Comparison of ENCODE assay signal across 30 cellular contexts in genomic region chr1:10424651-10425050, GRCh38. TPM values are rescaled to one million over a fixed set of nuclear protein-coding genes. Genes with fewer than 3 reads are reported as not detected.
"Had no signal": no experiment of that assay in that cellular context is flagged by ENCODE, and none has a peak within 500 bp of the region (broad histone marks: within the 10 kb centered on the region; RNA-seq: fewer than 3 reads in every experiment).

No MANE protein-coding gene starts in this region.

- H3K4me1 ChIP-seq: colonic mucosa had no signal

- H3K36me3 ChIP-seq: ovary had no signal

- ATAC-seq: naive thymus-derived CD4-positive, alpha-beta T cell; stimulated activated naive CD8-positive, alpha-beta T cell treated with anti-CD3 and anti-CD28 coated beads, Interleukin-15, amount 100 ng/mL, for 72 hours had no signal

- FAIRE-seq: keratinocyte had no signal

- H3K9me3 Mint-ChIP-seq: central memory CD8-positive, alpha-beta T cell; dendritic cell treated with granulocyte-macrophage colony-stimulating factor and Interleukin-4, amounts not matched to agents 40 ng/mL and 50 ng/mL, for 4 days; endodermal cell; memory B cell; mesothelial cell of epicardium; naive thymus-derived CD4-positive, alpha-beta T cell; nephron; stimulated activated naive CD8-positive, alpha-beta T cell treated with anti-CD3 and anti-CD28 coated beads, Interleukin-15, amount 100 ng/mL, for 72 hours; type B pancreatic cell had no signal

- H3K4me3 Mint-ChIP-seq: central memory CD8-positive, alpha-beta T cell; dendritic cell treated with granulocyte-macrophage colony-stimulating factor and Interleukin-4, amounts not matched to agents 40 ng/mL and 50 ng/mL, for 4 days; endodermal cell; memory B cell; mesothelial cell of epicardium; naive thymus-derived CD4-positive, alpha-beta T cell; stimulated activated naive CD8-positive, alpha-beta T cell treated with anti-CD3 and anti-CD28 coated beads, Interleukin-15, amount 100 ng/mL, for 72 hours had no signal

- H3K27ac ChIP-seq: colonic mucosa, epithelial cell of prostate, gastroesophageal sphincter, ovary, psoas muscle, skin epidermis, testis, tibial artery had no signal

- H3K9me3 ChIP-seq: colonic mucosa, gastroesophageal sphincter, mucosa of descending colon, ovary, psoas muscle, testis, tibial artery had no signal

- H3K27me3 Mint-ChIP-seq: central memory CD8-positive, alpha-beta T cell; dendritic cell treated with granulocyte-macrophage colony-stimulating factor and Interleukin-4, amounts not matched to agents 40 ng/mL and 50 ng/mL, for 4 days; memory B cell; naive thymus-derived CD4-positive, alpha-beta T cell; stimulated activated naive CD8-positive, alpha-beta T cell treated with anti-CD3 and anti-CD28 coated beads, Interleukin-15, amount 100 ng/mL, for 72 hours; type B pancreatic cell had no signal

- H3K4me1 Mint-ChIP-seq: central memory CD8-positive, alpha-beta T cell had no signal

- H3K27ac Mint-ChIP-seq: memory B cell; mesothelial cell of epicardium; naive thymus-derived CD4-positive, alpha-beta T cell; stimulated activated naive CD8-positive, alpha-beta T cell treated with anti-CD3 and anti-CD28 coated beads, Interleukin-15, amount 100 ng/mL, for 72 hours had no signal

- DNase-seq: effector CD8-positive, alpha-beta T cell; endodermal cell; naive thymus-derived CD4-positive, alpha-beta T cell; occipital lobe; stimulated activated CD4-positive, alpha-beta T cell treated with anti-CD3 and anti-CD28 coated beads, Interleukin-12 subunit alpha, Interleukin-12 subunit beta, amount 100 ng/mL, for 4 hours; stimulated activated CD4-positive, alpha-beta T cell treated with anti-CD3 and anti-CD28 coated beads, Interleukin-1b, Interleukin-23, amount 100 ng/mL, for 48 hours; stimulated activated CD4-positive, alpha-beta T cell treated with anti-CD3 and anti-CD28 coated beads, Interleukin-4, amount 100 ng/mL, for 1 hour; stimulated activated CD8-positive, alpha-beta memory T cell treated with anti-CD3 and anti-CD28 coated beads, Interleukin-4, amount 100 ng/mL, for 48 hours; stimulated activated naive CD4-positive, alpha-beta T cell; stimulated activated naive CD8-positive, alpha-beta T cell treated with anti-CD3 and anti-CD28 coated beads, Interleukin-15, amount 100 ng/mL, for 72 hours; tibial artery had no signal

- H3K27me3 ChIP-seq: colonic mucosa, gastroesophageal sphincter, ovary, testis, tibial artery had no signal

- H3K4me3 ChIP-seq: colonic mucosa, gastroesophageal sphincter, lung, mucosa of descending colon, ovary, psoas muscle, skin epidermis, testis, tibial artery had no signal

RNA-seq across cellular contexts. Expression of gene CORT, which starts 25.2 kb away (rescaled TPM):
- total RNA-seq: chondrocyte, gastroesophageal sphincter, left lobe of liver, psoas muscle, renal cortical epithelial cell had no signal
- polyA plus RNA-seq: naive thymus-derived CD4-positive, alpha-beta T cell had no signal
